ENCODE assay signal across 8 cellular contexts in genomic region chr15:36579792-36580431, GRCh38. TPM values are rescaled to one million over a fixed set of nuclear protein-coding genes. Genes with fewer than 3 reads are reported as not detected.
A peak's percentile ranks its signal among the peaks of the same experiment; 100 is the strongest.
DNase-seq lines count a peak whose midpoint lies in the region; ATAC-seq and TF ChIP-seq lines count a peak whose summit lies in the region.

No MANE protein-coding gene starts in this region.

- peak overlapping the region; percentile 88 for H3K4me2 ChIP-seq in mammary epithelial cell (ENCODE audit: insufficient read depth, low read depth, low read length)

- peaks cover 5 to 14% of the 10 kb centered on the region in 2 donors for H3K4me1 Mint-ChIP-seq in stimulated activated naive B cell treated with anti-CD40 and anti-IgM and Interleukin-4, amounts not matched to agents 10 μg/mL and 1 μg/mL and 100 μg/mL, for 72 hours

- TF ChIP-seq CTCF in mammary epithelial cell (conservative IDR thresholded peaks at IDR 0.05 in 1 of 2, IDR thresholded peaks at IDR 0.05 in 1 of 2; ENCODE audit: extremely low read depth in 1 of 2, insufficient read depth in 1 of 2, low read depth in 1 of 2, low read length in 2 of 2) (no peak), right lobe of liver (IDR thresholded peaks at IDR 0.05) (no peak)

- H3K4me3 ChIP-seq in mammary epithelial cell (replicated peaks in 1 of 3; ENCODE audit: insufficient read depth in 1 of 3, low read depth in 2 of 3, low read length in 3 of 3), result peak overlapping the region; percentile 49 to 75 (median 68)
- peak overlapping the region; percentile 64 to 82 (median 81) for H3K4me3 ChIP-seq in right lobe of liver

- peak overlapping the region; percentile 98 for H2AFZ ChIP-seq in mammary epithelial cell (ENCODE audit: low read depth, low read length)

- peak overlapping the region; percentile 98 for H3K27ac Mint-ChIP-seq in stimulated activated naive B cell treated with anti-CD40 and anti-IgM and Interleukin-4, amounts not matched to agents 10 μg/mL and 1 μg/mL and 100 μg/mL, for 72 hours

- 39% methylated on average over 15 of the region's 17 CpGs for WGBS in mammary epithelial cell (ENCODE audit: low coverage, missing lambda C conversion rate)
- WGBS in right lobe of liver (ENCODE audit: insufficient coverage, low coverage, low lambda C conversion rate, missing lambda C conversion rate), result 35% methylated on average over 15 of the region's 17 CpGs

- no peaks in the 10 kb centered on the region for H3K36me3 ChIP-seq in mammary epithelial cell (ENCODE audit: insufficient read depth, low read length)
- H3K36me3 ChIP-seq in right lobe of liver, result no peaks in the 10 kb centered on the region

- peak overlapping the region; percentile 88 to 90 for H3K4me3 Mint-ChIP-seq in stimulated activated naive B cell treated with anti-CD40 and anti-IgM and Interleukin-4, amounts not matched to agents 10 μg/mL and 1 μg/mL and 100 μg/mL, for 72 hours

- no peak for TF ChIP-seq POLR2A in right lobe of liver (IDR thresholded peaks at IDR 0.05)

- peak; percentile 26 for DNase-seq in NCI-H2196 (lab: John Stamatoyannopoulos, UW; ENCODE audit: unreplicated experiment)
- no peak for DNase-seq in NCI-H2196 treated with DMSO at 0.1 percent for 48 hours (lab: John Stamatoyannopoulos, UW; ENCODE audit: unreplicated experiment)
- DNase-seq in OCI-M1 (lab: John Stamatoyannopoulos, UW), result peak; percentile 27
- no peak for DNase-seq in mammary epithelial cell
- DNase-seq in right lobe of liver, result peak in 1 of 3 donors; percentile 63
- no peak for DNase-seq in stimulated activated naive B cell treated with anti-CD40 and anti-IgM and Interleukin-4, amounts not matched to agents 10 μg/mL and 1 μg/mL and 100 μg/mL, for 72 hours
- no peak for DNase-seq in UCSD-AML1 (lab: John Stamatoyannopoulos, UW; ENCODE audit: unreplicated experiment)

- H3K9me3 ChIP-seq in mammary epithelial cell (replicated peaks; ENCODE audit: insufficient read depth, low read length), result no peaks in the 10 kb centered on the region
- no peaks in the 10 kb centered on the region for H3K9me3 ChIP-seq in right lobe of liver

- no TSS peak for BruUV-seq in mammary epithelial cell (replicated peaks; lab: Mats Ljungman, UMichigan)

- dilution Hi-C loops in mammary epithelial cell (cut with HindIII; ENCODE audit: low sequenced_read_pairs), result no loop called here

- H3K36me3 Mint-ChIP-seq in stimulated activated naive B cell treated with anti-CD40 and anti-IgM and Interleukin-4, amounts not matched to agents 10 μg/mL and 1 μg/mL and 100 μg/mL, for 72 hours, result no peaks in the 10 kb centered on the region

- peaks cover 21% of the 10 kb centered on the region for H3K79me2 ChIP-seq in mammary epithelial cell (ENCODE audit: insufficient read depth, low read length)

- peaks cover 8% of the 10 kb centered on the region for H3K4me1 ChIP-seq in mammary epithelial cell (ENCODE audit: insufficient read depth, low read length)
- peaks cover 0 to 16% (median 0%) of the 10 kb centered on the region in 4 donors for H3K4me1 ChIP-seq in right lobe of liver

- H3K27ac ChIP-seq in mammary epithelial cell (ENCODE audit: insufficient read depth, low read depth, low read length) (peak overlapping the region; percentile 78), right lobe of liver (peak overlapping the region; percentile 71 to 88 (median 71))

- intact Hi-C loops in mammary epithelial cell (cut with micrococcal nuclease), result no loop called here
- intact Hi-C loops in right lobe of liver (cut with DNase I), result no loop called here

- H3K9ac ChIP-seq in mammary epithelial cell (ENCODE audit: insufficient read depth, low read length), result peak overlapping the region; percentile 66

- H3K27me3 ChIP-seq in mammary epithelial cell (ENCODE audit: insufficient read depth, low read length) (no peaks in the 10 kb centered on the region), right lobe of liver (no peaks in the 10 kb centered on the region)

- CTCF ChIA-PET in mammary epithelial cell (lab: Charles Lee; ENCODE audit: low non-redundant PET), result no interaction called here

- in situ Hi-C loops in mammary epithelial cell (cut with MboI; ENCODE audit: low sequenced_read_pairs in 2 of 2), result no loop called here

- no peaks in the 10 kb centered on the region for H4K20me1 ChIP-seq in mammary epithelial cell (ENCODE audit: insufficient read depth, low read length)

- H3K27me3 Mint-ChIP-seq in stimulated activated naive B cell treated with anti-CD40 and anti-IgM and Interleukin-4, amounts not matched to agents 10 μg/mL and 1 μg/mL and 100 μg/mL, for 72 hours, result peaks cover 3 to 12% of the 10 kb centered on the region in 2 donors

- ATAC-seq in HG02623 (IDR thresholded peaks at IDR 0.05; ENCODE audit: unreplicated experiment) (peak; percentile 20), right lobe of liver (peak; percentile 66 to 82 (median 72))
- peak; percentile 41 to 48 for ATAC-seq in stimulated activated naive B cell treated with anti-CD40 and anti-IgM and Interleukin-4, amounts not matched to agents 10 μg/mL and 1 μg/mL and 100 μg/mL, for 72 hours (replicated peaks)

- no peaks in the 10 kb centered on the region for H3K9me3 Mint-ChIP-seq in stimulated activated naive B cell treated with anti-CD40 and anti-IgM and Interleukin-4, amounts not matched to agents 10 μg/mL and 1 μg/mL and 100 μg/mL, for 72 hours

RNA-seq across cellular contexts. Expression of gene CDIN1, which starts 0.5 kb away (rescaled TPM):
- 10 to 100 TPM; 10.8 to 15.6 TPM for total RNA-seq in mammary epithelial cell
- polyA plus RNA-seq in mammary epithelial cell, result 9.3 TPM
- polyA minus RNA-seq in mammary epithelial cell, result 44.3 TPM
- total RNA-seq in right lobe of liver, result 1 to 10 TPM; 3.7 to 9.8 (median 5.8) TPM

Comparison
In these comparisons a context has a peak if more than half of its experiments do, and no peak if none do; other contexts are left out.
1. DNase-seq: peak in NCI-H2196 (single experiment) and OCI-M1 (single experiment); none in NCI-H2196 treated with DMSO at 0.1 percent for 48 hours (single experiment), mammary epithelial cell (single experiment), stimulated activated naive B cell treated with anti-CD40 and anti-IgM and Interleukin-4, amounts not matched to agents 10 μg/mL and 1 μg/mL and 100 μg/mL, for 72 hours (single experiment) and UCSD-AML1 (single experiment).
2. ATAC-seq: peak in every context shown above with its lines; median percentile 72 in right lobe of liver; 44 in stimulated activated naive B cell treated with anti-CD40 and anti-IgM and Interleukin-4, amounts not matched to agents 10 μg/mL and 1 μg/mL and 100 μg/mL, for 72 hours; 20 in HG02623.